8 cellular contexts compared by ENCODE assay signal in genomic region chr12:124422570-124423523, GRCh38.
DNase-seq lines count a peak whose midpoint lies in the region; ATAC-seq and TF ChIP-seq lines count a peak whose summit lies in the region.

No MANE protein-coding gene starts in this region.

- H3K27ac ChIP-seq in lower lobe of right lung = peak overlapping the region; percentile 92

- H3K9me3 ChIP-seq in lower lobe of right lung = no peaks in the 10 kb centered on the region

- DNase-seq in DMS53 treated with DMSO at 0.1 percent for 48 hours (lab: John Stamatoyannopoulos, UW; ENCODE audit: unreplicated experiment) = peak; percentile 77
- peak; percentile 90 to 98 for DNase-seq in NCI-H446 (lab: John Stamatoyannopoulos, UW)
- DNase-seq in dermis microvascular lymphatic vessel endothelial cell (ENCODE audit: low read depth in 2 of 2) = peak; percentile 37 to 91
- DNase-seq in lower lobe of right lung = peak; percentile 90
- peak; percentile 93 for DNase-seq in ureter (ENCODE audit: low spot score)
- no peak for DNase-seq in stimulated activated CD4-positive, alpha-beta T cell treated with anti-CD3 and anti-CD28 coated beads, Interleukin-12 subunit alpha, Interleukin-12 subunit beta, amount 100 ng/mL, for 4 hours

- peaks cover 80% of the 10 kb centered on the region for H3K36me3 ChIP-seq in lower lobe of right lung

- no peaks in the 10 kb centered on the region for H3K27me3 ChIP-seq in lower lobe of right lung (ENCODE audit: low read depth)

- intact Hi-C loops in lower lobe of right lung (cut with DNase I) = no loop called here

- no peak for TF ChIP-seq CTCF in lower lobe of right lung (IDR thresholded peaks at IDR 0.05)

- ATAC-seq in lower lobe of right lung (peak; percentile 90), GM21526 (IDR thresholded peaks at IDR 0.05; ENCODE audit: low FRiP score, unreplicated experiment) (no peak), GM18519 (IDR thresholded peaks at IDR 0.05; ENCODE audit: low FRiP score, unreplicated experiment) (no peak)

- peak overlapping the region; percentile 35 for H3K4me3 ChIP-seq in lower lobe of right lung

- peaks cover 45% of the 10 kb centered on the region for H3K4me1 ChIP-seq in lower lobe of right lung

Comparison
In these comparisons a context has a peak if more than half of its experiments do, and no peak if none do; other contexts are left out.
1. ATAC-seq: peak in lower lobe of right lung (2 of 2); none in GM21526 (single experiment) and GM18519 (single experiment).